8 cellular contexts compared by ENCODE assay signal in the genomic region with DNA sequence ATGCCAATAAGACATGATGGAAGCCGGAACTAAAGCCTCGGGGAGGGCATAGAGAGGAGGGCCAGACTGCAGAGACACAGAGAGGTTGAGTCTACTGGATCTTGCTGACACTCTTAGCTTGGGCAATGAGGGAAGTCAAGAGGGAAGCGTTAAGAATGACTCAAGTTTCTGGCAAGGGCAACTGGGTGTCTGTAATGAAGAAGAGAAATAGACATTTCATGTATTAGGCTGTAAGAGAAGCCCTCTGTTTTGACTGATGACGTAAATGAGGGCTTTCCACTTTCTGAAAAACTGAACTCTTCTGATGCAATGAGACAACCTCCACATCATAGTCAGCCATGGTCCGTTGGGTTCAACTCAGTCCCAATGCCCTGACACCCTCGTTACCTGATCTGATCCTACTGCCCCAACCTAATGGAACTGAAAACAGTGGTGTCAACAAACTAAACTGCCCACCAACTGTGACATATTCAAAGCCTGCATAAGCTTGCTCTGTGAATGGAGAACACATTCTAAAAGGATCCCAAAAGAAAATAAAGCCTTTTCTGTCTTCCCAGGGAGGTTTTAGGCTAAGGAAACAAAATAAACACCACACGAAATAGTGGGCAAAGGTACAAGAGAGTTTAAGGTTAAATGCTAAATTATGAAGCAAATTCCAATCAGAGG. TPM values are rescaled to one million over a fixed set of nuclear protein-coding genes. Genes with fewer than 3 reads are reported as not detected.
DNase-seq lines count a peak whose midpoint lies in the region; TF ChIP-seq lines count a peak whose summit lies in the region.

No MANE protein-coding gene starts in this region.

- H3K9me2 ChIP-seq in hepatocyte (replicated peaks; ENCODE audit: insufficient read depth): no peaks in the 10 kb centered on the region

- no peak for TF ChIP-seq CTCF in hepatocyte (IDR thresholded peaks at IDR 0.05; ENCODE audit: poor library complexity)

- H3K4me1 ChIP-seq in adipocyte (ENCODE audit: control insufficient read depth, insufficient read depth, low read length): peaks cover 29% of the 10 kb centered on the region
- peaks cover 19% of the 10 kb centered on the region for H3K4me1 ChIP-seq in hepatocyte (ENCODE audit: insufficient read depth)
- H3K4me1 ChIP-seq in subcutaneous abdominal adipose tissue (ENCODE audit: control insufficient read depth in 5 of 5, insufficient read depth in 5 of 5, low read length in 5 of 5): peaks cover 6 to 17% (median 15%) of the 10 kb centered on the region in 5 donors

- H3K27me3 ChIP-seq in adipocyte (replicated peaks; ENCODE audit: control insufficient read depth, insufficient read depth, low read length) (no peaks in the 10 kb centered on the region), hepatocyte (no peaks in the 10 kb centered on the region), subcutaneous abdominal adipose tissue (ENCODE audit: control insufficient read depth in 5 of 5, insufficient read depth in 4 of 5, low read length in 5 of 5) (no peaks in the 10 kb centered on the region)

- no peak overlapping the region for H2AFZ ChIP-seq in hepatocyte

- H3K36me3 ChIP-seq in adipocyte (ENCODE audit: control insufficient read depth, insufficient read depth, low read length, severe bottlenecking) (no peaks in the 10 kb centered on the region), hepatocyte (replicated peaks; ENCODE audit: insufficient read depth, low read depth) (no peaks in the 10 kb centered on the region), subcutaneous abdominal adipose tissue (ENCODE audit: control insufficient read depth in 5 of 5, insufficient read depth in 5 of 5, low read length in 5 of 5) (no peaks in the 10 kb centered on the region)

- 78% methylated on average over 7 of the region's 7 CpGs for WGBS in hepatocyte (ENCODE audit: low lambda C conversion rate, missing lambda C conversion rate)

- DNase-seq in HPDE6-E6E7 (ENCODE audit: extremely low spot score) (peak; percentile 35), adipocyte (ENCODE audit: low read depth) (peak; percentile 72), hepatocyte (ENCODE audit: low spot score) (peak; percentile 52), NCI-H187 (lab: John Stamatoyannopoulos, UW) (no peak), NCI-H774 (lab: John Stamatoyannopoulos, UW) (no peak), NCI-H524 treated with DMSO at 0.1 percent for 48 hours (lab: John Stamatoyannopoulos, UW) (no peak), GM19240 (ENCODE audit: insufficient read length, low spot score) (no peak)

- H3K9me3 ChIP-seq in adipocyte (ENCODE audit: control insufficient read depth, low read length) (peaks cover 13% of the 10 kb centered on the region), hepatocyte (ENCODE audit: low read depth) (no peaks in the 10 kb centered on the region), subcutaneous abdominal adipose tissue (ENCODE audit: control insufficient read depth in 5 of 5, low read length in 5 of 5) (peaks cover 0 to 12% (median 4%) of the 10 kb centered on the region in 5 donors)

- no peaks in the 10 kb centered on the region for H3K79me2 ChIP-seq in hepatocyte

- peak overlapping the region; percentile 65 for H3K4me2 ChIP-seq in hepatocyte

- H3K9ac ChIP-seq in adipocyte (ENCODE audit: low read length): peak overlapping the region; percentile 69
- peak overlapping the region in 1 of 5 donors; percentile 57 for H3K9ac ChIP-seq in subcutaneous abdominal adipose tissue (ENCODE audit: low read length in 5 of 5)

- H3K4me3 ChIP-seq in adipocyte (ENCODE audit: low read length) (peak overlapping the region; percentile 65), hepatocyte (no peak overlapping the region), subcutaneous abdominal adipose tissue (ENCODE audit: low read depth in 1 of 5, low read length in 5 of 5) (peak overlapping the region in 2 of 5 donors; percentile 0 to 38)

- H4K20me1 ChIP-seq in hepatocyte (ENCODE audit: insufficient read depth, poor library complexity, severe bottlenecking): no peaks in the 10 kb centered on the region

- H3K27ac ChIP-seq in hepatocyte (peak overlapping the region; percentile 96), subcutaneous abdominal adipose tissue (ENCODE audit: low read depth, low read length) (peak overlapping the region; percentile 85)

RNA-seq across cellular contexts. Expression of a gene that starts 45.8 kb away (rescaled TPM):
- total RNA-seq in hepatocyte: 159 and 181 TPM in 2 replicates
- polyA plus RNA-seq in hepatocyte: 226 and 234 TPM in 2 replicates

Comparison
In these comparisons a context has a peak if more than half of its experiments do, and no peak if none do; other contexts are left out.
1. DNase-seq: peak in HPDE6-E6E7 (single experiment), adipocyte (single experiment) and hepatocyte (single experiment); none in NCI-H187 (0 of 2), NCI-H774 (single experiment), NCI-H524 treated with DMSO at 0.1 percent for 48 hours (single experiment) and GM19240 (single experiment).